28 cellular contexts compared by ENCODE assay signal in the genomic region with DNA sequence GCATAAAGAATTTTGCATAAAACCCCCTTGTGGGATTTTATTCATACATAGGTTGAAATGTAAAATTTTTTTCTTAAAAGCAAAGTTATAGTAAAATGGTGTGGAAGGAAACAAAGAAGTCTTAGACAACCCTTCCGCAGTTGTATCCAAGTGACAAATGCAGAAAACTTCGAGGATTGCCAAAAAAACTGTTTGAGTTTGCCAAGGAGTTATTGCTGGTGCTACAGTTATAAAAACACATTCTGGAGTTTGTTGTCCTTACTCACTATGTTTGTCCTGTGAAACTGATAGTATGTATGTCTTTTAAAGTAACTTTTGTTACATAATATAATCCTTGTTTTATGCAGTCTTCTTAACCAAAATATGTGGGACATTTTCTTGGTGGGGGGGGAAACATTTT.
"Had no signal": no experiment of that assay in that cellular context is flagged by ENCODE, and none has a peak within 500 bp of the region (broad histone marks: within the 10 kb centered on the region; RNA-seq: fewer than 3 reads in every experiment).

No MANE protein-coding gene starts in this region.

- H3K9me3 ChIP-seq: breast epithelium, colonic mucosa, heart right ventricle, neutrophil, sigmoid colon, suprapubic skin, tibial artery, upper lobe of right lung had no signal

- H3K4me3 ChIP-seq: breast epithelium, colonic mucosa, heart right ventricle, lung, sigmoid colon, smooth muscle cell, suprapubic skin, tibial artery, upper lobe of right lung had no signal

- H3K27me3 ChIP-seq: breast epithelium, colonic mucosa, foreskin keratinocyte, heart right ventricle, neutrophil, sigmoid colon, suprapubic skin, tibial artery, upper lobe of right lung had no signal

- H3K4me1 ChIP-seq: breast epithelium, colonic mucosa, foreskin keratinocyte, heart right ventricle, upper lobe of right lung had no signal

- ATAC-seq: activated T-helper 17 cell treated with anti-CD3 and anti-CD28 coated beads, Interleukin-2, amount 50 U/mL, for 72 hours; foreskin keratinocyte; heart right ventricle; left lobe of liver; upper lobe of right lung had no signal

- H3K4me3 Mint-ChIP-seq: activated T-helper 17 cell treated with anti-CD3 and anti-CD28 coated beads, Interleukin-2, amount 50 U/mL, for 72 hours; nephron progenitor cell had no signal

- H3K9me3 Mint-ChIP-seq: activated T-helper 17 cell treated with anti-CD3 and anti-CD28 coated beads, Interleukin-2, amount 50 U/mL, for 72 hours; nephron progenitor cell had no signal

- H3K36me3 ChIP-seq: colonic mucosa, heart right ventricle, neutrophil, sigmoid colon, suprapubic skin, tibial artery, upper lobe of right lung had no signal

- H3K27ac ChIP-seq: breast epithelium, colonic mucosa, foreskin keratinocyte, heart right ventricle, neutrophil, sigmoid colon, suprapubic skin, tibial artery, upper lobe of right lung, VCaP had no signal

- H3K27me3 Mint-ChIP-seq: activated T-helper 17 cell treated with anti-CD3 and anti-CD28 coated beads, Interleukin-2, amount 50 U/mL, for 72 hours; progenitor cell of endocrine pancreas had no signal

- DNase-seq: activated CD4-positive, alpha-beta T cell treated with anti-CD3 and anti-CD28 coated beads for 48 hours; activated CD4-positive, alpha-beta T cell treated with anti-CD3 and anti-CD28 coated beads, Interleukin-2, amount 50 U/mL, for 48 hours; activated CD8-positive, alpha-beta memory T cell treated with anti-CD3 and anti-CD28 coated beads, Interleukin-2, amount 50 U/mL, for 4 hours; activated gamma-delta T cell treated with Interleukin-2 at 50 U/mL for 16 hours; activated naive CD4-positive, alpha-beta T cell treated with anti-CD3 and anti-CD28 coated beads, Interleukin-2, amount 50 U/mL, for 16 hours; activated T-cell treated with anti-CD3 and anti-CD28 coated beads, Interleukin-2, amount 50 U/mL, for 1 hour; amniotic stem cell; colonic mucosa; effector memory CD4-positive, alpha-beta T cell; foreskin keratinocyte; heart right ventricle; nephron progenitor cell; sigmoid colon; stimulated activated CD4-positive, alpha-beta T cell treated with anti-CD3 and anti-CD28 coated beads, Interleukin-15, amount 100 ng/mL, for 24 hours; stimulated activated CD4-positive, alpha-beta T cell treated with anti-CD3 and anti-CD28 coated beads, Interleukin-2, amount 100 ng/mL, for 24 hours; stimulated activated naive CD4-positive, alpha-beta T cell; T-helper 9 cell; tibial artery; upper lobe of right lung had no signal

- H3K27ac Mint-ChIP-seq: activated T-helper 17 cell treated with anti-CD3 and anti-CD28 coated beads, Interleukin-2, amount 50 U/mL, for 72 hours; nephron progenitor cell; progenitor cell of endocrine pancreas had no signal

- H3K4me1 Mint-ChIP-seq: activated T-helper 17 cell treated with anti-CD3 and anti-CD28 coated beads, Interleukin-2, amount 50 U/mL, for 72 hours had no signal
